In the genomic region with DNA sequence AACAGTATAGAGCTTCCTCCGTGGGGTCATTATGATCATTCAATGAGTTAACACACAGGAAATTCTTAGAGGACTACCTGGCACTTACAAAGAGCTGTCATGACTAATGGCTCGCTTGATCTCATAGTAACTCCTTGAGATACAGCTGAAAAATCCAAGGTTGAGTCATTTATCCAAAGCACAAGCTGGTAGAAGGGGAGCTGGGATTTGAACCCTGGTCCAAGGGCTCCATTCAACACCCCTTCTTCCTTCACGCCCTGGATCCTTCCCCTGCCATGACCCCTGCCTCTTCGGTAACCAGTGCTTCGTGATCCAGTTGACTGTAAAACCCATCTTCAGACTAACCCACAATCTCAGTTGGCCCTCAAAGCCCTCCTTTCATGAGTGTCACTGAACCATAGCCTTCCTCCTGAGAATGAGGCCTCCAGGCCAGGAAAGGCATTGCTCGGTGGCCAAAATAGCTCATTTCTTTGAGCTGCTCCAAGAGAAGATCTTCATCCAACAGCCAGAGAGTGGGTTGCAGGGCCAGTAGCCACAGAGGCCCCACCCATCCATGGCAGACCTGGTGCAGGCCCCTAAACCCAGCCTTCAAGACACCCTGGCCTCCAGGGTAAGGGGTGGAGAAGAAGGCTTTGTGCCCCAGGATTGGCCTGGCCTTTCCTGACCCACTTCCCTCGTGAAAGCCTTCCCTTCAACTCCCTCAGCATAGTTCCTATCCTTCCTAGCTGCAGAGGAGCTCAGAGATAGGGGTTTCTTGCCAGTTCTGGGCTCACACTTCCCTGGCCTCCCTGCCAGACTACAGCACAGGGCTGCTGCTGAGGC, we compare ENCODE assay signal across 1 cellular context.
TF ChIP-seq lines count a peak whose summit lies in the region.

No MANE protein-coding gene starts in this region.

TF ChIP-seq in H1, 55 proteins besides CTCF, POLR2A, EP300 and RAD21:
- TF ChIP-seq TAF1 (IDR thresholded peaks at IDR 0.05; ENCODE audit: low read depth, low read length) (no peak), NRF1 (IDR thresholded peaks at IDR 0.05; ENCODE audit: low read depth, low read length) (no peak), HDAC6 (IDR thresholded peaks at IDR 0.05; ENCODE audit: low read depth, low read length) (no peak), CHD1 (IDR thresholded peaks at IDR 0.05; ENCODE audit: low read depth, low read length) (no peak), CEBPB (IDR thresholded peaks at IDR 0.05; ENCODE audit: low read depth, low read length) (no peak), YY1 (IDR thresholded peaks at IDR 0.05; ENCODE audit: low read depth, low read length) (no peak), SP4 (IDR thresholded peaks at IDR 0.05; ENCODE audit: low read length) (no peak), SIN3A (conservative IDR thresholded peaks at IDR 0.05 in 1 of 2, IDR thresholded peaks at IDR 0.05 in 1 of 2; ENCODE audit: low read depth in 1 of 2, low read length in 2 of 2) (no peak)
